1 cellular context compared by ENCODE assay signal in the genomic region with DNA sequence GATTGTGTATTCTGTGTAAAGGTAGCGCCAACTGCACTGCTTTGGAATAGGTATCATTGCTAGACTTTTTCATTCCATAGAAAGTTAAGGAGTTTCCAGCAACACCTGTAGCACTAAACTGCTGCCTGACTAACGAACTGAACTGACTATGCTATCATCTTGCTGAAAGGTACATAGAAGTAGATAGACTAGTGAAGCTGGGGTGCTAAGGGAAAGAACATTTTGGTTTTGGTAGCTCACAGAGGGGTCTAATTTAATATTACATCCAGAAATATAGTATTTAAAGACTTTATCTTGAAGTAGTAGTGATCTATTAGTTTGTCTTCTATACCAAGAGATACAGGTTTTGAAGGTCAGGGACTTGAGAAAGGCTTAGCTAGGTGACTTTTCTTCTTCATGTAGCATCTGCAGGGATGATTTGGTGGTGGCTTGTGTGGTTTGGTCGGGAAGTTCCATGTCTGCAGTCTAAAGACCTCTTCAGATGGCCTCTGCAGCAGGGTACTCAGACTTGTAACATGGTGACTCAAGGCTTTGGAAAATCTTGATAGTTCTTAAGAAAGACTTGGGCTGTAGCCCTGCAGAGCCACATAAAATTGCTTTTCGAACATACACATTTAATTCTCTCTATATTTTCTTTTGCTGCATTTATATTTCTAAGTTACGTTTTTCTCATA.
A peak's percentile ranks its signal among the peaks of the same experiment; 100 is the strongest.
TF ChIP-seq lines count a peak whose summit lies in the region.

No MANE protein-coding gene starts in this region.

TF ChIP-seq in GM12878, 131 proteins besides CTCF, POLR2A, EP300 and RAD21 (continued from another document):
- no peak for TF ChIP-seq ZBTB40 (IDR thresholded peaks at IDR 0.05; ENCODE audit: borderline replicate concordance)
- TF ChIP-seq EGR1 (IDR thresholded peaks at IDR 0.05; ENCODE audit: borderline replicate concordance in 1 of 2, low read depth in 2 of 2, low read length in 2 of 2): no peak
- no peak for TF ChIP-seq SREBF2 (IDR thresholded peaks at IDR 0.05; ENCODE audit: low read length)
- no peak for TF ChIP-seq SMAD1 (IDR thresholded peaks at IDR 0.05; ENCODE audit: low read depth, partially characterized antibody)
- TF ChIP-seq, protein P1, sequence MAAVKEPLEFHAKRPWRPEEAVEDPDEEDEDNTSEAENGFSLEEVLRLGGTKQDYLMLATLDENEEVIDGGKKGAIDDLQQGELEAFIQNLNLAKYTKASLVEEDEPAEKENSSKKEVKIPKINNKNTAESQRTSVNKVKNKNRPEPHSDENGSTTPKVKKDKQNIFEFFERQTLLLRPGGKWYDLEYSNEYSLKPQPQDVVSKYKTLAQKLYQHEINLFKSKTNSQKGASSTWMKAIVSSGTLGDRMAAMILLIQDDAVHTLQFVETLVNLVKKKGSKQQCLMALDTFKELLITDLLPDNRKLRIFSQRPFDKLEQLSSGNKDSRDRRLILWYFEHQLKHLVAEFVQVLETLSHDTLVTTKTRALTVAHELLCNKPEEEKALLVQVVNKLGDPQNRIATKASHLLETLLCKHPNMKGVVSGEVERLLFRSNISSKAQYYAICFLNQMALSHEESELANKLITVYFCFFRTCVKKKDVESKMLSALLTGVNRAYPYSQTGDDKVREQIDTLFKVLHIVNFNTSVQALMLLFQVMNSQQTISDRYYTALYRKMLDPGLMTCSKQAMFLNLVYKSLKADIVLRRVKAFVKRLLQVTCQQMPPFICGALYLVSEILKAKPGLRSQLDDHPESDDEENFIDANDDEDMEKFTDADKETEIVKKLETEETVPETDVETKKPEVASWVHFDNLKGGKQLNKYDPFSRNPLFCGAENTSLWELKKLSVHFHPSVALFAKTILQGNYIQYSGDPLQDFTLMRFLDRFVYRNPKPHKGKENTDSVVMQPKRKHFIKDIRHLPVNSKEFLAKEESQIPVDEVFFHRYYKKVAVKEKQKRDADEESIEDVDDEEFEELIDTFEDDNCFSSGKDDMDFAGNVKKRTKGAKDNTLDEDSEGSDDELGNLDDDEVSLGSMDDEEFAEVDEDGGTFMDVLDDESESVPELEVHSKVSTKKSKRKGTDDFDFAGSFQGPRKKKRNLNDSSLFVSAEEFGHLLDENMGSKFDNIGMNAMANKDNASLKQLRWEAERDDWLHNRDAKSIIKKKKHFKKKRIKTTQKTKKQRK (IDR thresholded peaks at IDR 0.05; ENCODE audit: low read depth, low read length): no peak
- TF ChIP-seq BACH1 (IDR thresholded peaks at IDR 0.05; ENCODE audit: borderline replicate concordance): no peak
- 0 out of 2 replicates have a peak, but pooled peaks have one; percentile 14 for TF ChIP-seq YY1 (IDR thresholded peaks at IDR 0.05; ENCODE audit: low read depth, low read length)
- no peak for TF ChIP-seq RAD51 (IDR thresholded peaks at IDR 0.05)
- TF ChIP-seq CBX5 (IDR thresholded peaks at IDR 0.05; ENCODE audit: low read depth): 0 out of 2 replicates have a peak, but pooled peaks have one; percentile 37
- TF ChIP-seq SMARCA5 (IDR thresholded peaks at IDR 0.05): no peak
